In genomic region chr3:184946922-184947321, GRCh38 we compare ENCODE assay signal across 14 cellular contexts.
A peak's percentile ranks its signal among the peaks of the same experiment; 100 is the strongest.
DNase-seq lines count a peak whose midpoint lies in the region; ATAC-seq and TF ChIP-seq lines count a peak whose summit lies in the region.
"Had no signal": no experiment of that assay in that cellular context is flagged by ENCODE, and none has a peak within 500 bp of the region (broad histone marks: within the 10 kb centered on the region; RNA-seq: fewer than 3 reads in every experiment).

No MANE protein-coding gene starts in this region.

- DNase-seq in ELF-1 (ENCODE audit: low read depth, low spot score) (peak; percentile 14), amniotic epithelial cell (ENCODE audit: low read depth) (peak; percentile 21), mesendoderm (peak; percentile 12), RPMI8226 (no peak), left lung (no peak), dermis blood vessel endothelial cell (no peak)
- DNase-seq: Caco-2; CD8-positive, alpha-beta memory T cell; DND-41; GF-D8; H7 had no signal

- no peak overlapping the region for H3K4me3 ChIP-seq in mesendoderm (ENCODE audit: low read length)
- H3K4me3 ChIP-seq in parathyroid adenoma (ENCODE audit: low read depth, low read length) = no peak overlapping the region
- H3K4me3 ChIP-seq in left lung = no peak overlapping the region
- H3K4me3 ChIP-seq: BLaER1 had no signal

- no peak overlapping the region for H2AK5ac ChIP-seq in mesendoderm (ENCODE audit: low read length)

- H3K4me2 ChIP-seq in mesendoderm (ENCODE audit: low read length) (no peak overlapping the region), parathyroid adenoma (ENCODE audit: low read length) (no peak overlapping the region)
- H3K4me2 ChIP-seq: BLaER1 had no signal

- H3K9me3 ChIP-seq in parathyroid adenoma (ENCODE audit: control insufficient read depth, low read length) = no peaks in the 10 kb centered on the region
- no peaks in the 10 kb centered on the region for H3K9me3 ChIP-seq in left lung
- H3K9me3 ChIP-seq: BLaER1, Caco-2 had no signal

- H4K5ac ChIP-seq in mesendoderm (ENCODE audit: low read length) = no peak overlapping the region

- H2BK15ac ChIP-seq in mesendoderm (replicated peaks; ENCODE audit: low read depth) = no peak overlapping the region

- no CpG with 5 or more reads among the region's 3 CpGs for WGBS in mesendoderm (ENCODE audit: extremely low coverage, insufficient coverage, low lambda C conversion rate)

- no peaks in the 10 kb centered on the region for H3K79me1 ChIP-seq in mesendoderm (ENCODE audit: low read length)

- H3K27me3 ChIP-seq in mesendoderm (ENCODE audit: insufficient read depth, low read length, poor library complexity) (no peaks in the 10 kb centered on the region), parathyroid adenoma (ENCODE audit: control insufficient read depth, insufficient read depth, low read length) (no peaks in the 10 kb centered on the region), left lung (no peaks in the 10 kb centered on the region)
- H3K27me3 ChIP-seq: BLaER1 had no signal

- H2BK120ac ChIP-seq in mesendoderm (ENCODE audit: low read depth, low read length) = no peak overlapping the region

- no peak for ATAC-seq in left lung

- no peak overlapping the region for H3K23ac ChIP-seq in mesendoderm (ENCODE audit: low read length)

- intact Hi-C loops in left lung (cut with DNase I) = no loop called here

- H3K18ac ChIP-seq in mesendoderm (ENCODE audit: low read length) = no peak overlapping the region

- no peak for TF ChIP-seq CTCF in parathyroid adenoma (IDR thresholded peaks at IDR 0.05)
- no peak for TF ChIP-seq CTCF in left lung (IDR thresholded peaks at IDR 0.05)

- H3K9ac ChIP-seq in mesendoderm (ENCODE audit: low read length) (no peak overlapping the region), parathyroid adenoma (no peak overlapping the region)
- H3K9ac ChIP-seq: BLaER1 had no signal

- no peak overlapping the region for H3K4ac ChIP-seq in mesendoderm (ENCODE audit: low read depth, low read length)

- H3K27ac ChIP-seq in mesendoderm (ENCODE audit: low read depth, low read length) = no peak overlapping the region
- H3K27ac ChIP-seq in parathyroid adenoma = peak overlapping the region; percentile 25
- H3K27ac ChIP-seq in left lung = no peak overlapping the region
- H3K27ac ChIP-seq: 22Rv1, BLaER1 had no signal

- no peak overlapping the region for H3K56ac ChIP-seq in mesendoderm (ENCODE audit: low read length)

- no peaks in the 10 kb centered on the region for H3K79me2 ChIP-seq in mesendoderm (ENCODE audit: control insufficient read depth, insufficient read depth, low read length)
- H3K79me2 ChIP-seq in parathyroid adenoma = no peaks in the 10 kb centered on the region

- no peaks in the 10 kb centered on the region for H3K36me3 ChIP-seq in mesendoderm (ENCODE audit: control insufficient read depth, insufficient read depth, low read length)
- no peaks in the 10 kb centered on the region for H3K36me3 ChIP-seq in parathyroid adenoma (ENCODE audit: control insufficient read depth, insufficient read depth, low read length)
- peaks cover 0 to 50% of the 10 kb centered on the region in 2 donors for H3K36me3 ChIP-seq in left lung

- H3K4me1 ChIP-seq in mesendoderm (ENCODE audit: control insufficient read depth, low read depth, low read length) (no peaks in the 10 kb centered on the region), parathyroid adenoma (peaks cover 11% of the 10 kb centered on the region), left lung (no peaks in the 10 kb centered on the region)
- H3K4me1 ChIP-seq: BLaER1, Caco-2 had no signal

- H2BK5ac ChIP-seq in mesendoderm (ENCODE audit: low read length) = no peak overlapping the region

- H2AFZ ChIP-seq in parathyroid adenoma = peak overlapping the region; percentile 54

- no peak overlapping the region for H4K8ac ChIP-seq in mesendoderm (ENCODE audit: low read depth, low read length)

Comparison
In these comparisons a context has a peak if more than half of its experiments do, and no peak if none do; other contexts are left out.
1. DNase-seq: peak in ELF-1 (single experiment), amniotic epithelial cell (single experiment) and mesendoderm (single experiment); none in RPMI8226 (single experiment), left lung (0 of 2) and dermis blood vessel endothelial cell (single experiment).